ENCODE assay signal across 8 cellular contexts in genomic region chr6:88165087-88165876, GRCh38. TPM values are rescaled to one million over a fixed set of nuclear protein-coding genes. Genes with fewer than 3 reads are reported as not detected.
DNase-seq lines count a peak whose midpoint lies in the region; ATAC-seq and TF ChIP-seq lines count a peak whose summit lies in the region.

No MANE protein-coding gene starts in this region.

- BruUV-seq in A673 (replicated peaks; lab: Mats Ljungman, UMichigan), result no TSS peak

- ATAC-seq in GM19351 (IDR thresholded peaks at IDR 0.05; ENCODE audit: unreplicated experiment) (peak; percentile 2), GM21737 (IDR thresholded peaks at IDR 0.05; ENCODE audit: unreplicated experiment) (no peak)

- peaks cover 9% of the 10 kb centered on the region for H3K4me1 ChIP-seq in A673 (ENCODE audit: insufficient read depth, low read length, poor library complexity, severe bottlenecking)
- H3K4me1 ChIP-seq in right atrium auricular region, result peaks cover 0 to 22% of the 10 kb centered on the region in 2 donors
- peaks cover 9% of the 10 kb centered on the region for H3K4me1 ChIP-seq in smooth muscle cell (ENCODE audit: low read depth)

- no peak overlapping the region for H3K9ac ChIP-seq in smooth muscle cell (ENCODE audit: low read depth)

- peaks cover 88% of the 10 kb centered on the region for H3K27me3 ChIP-seq in A673 (replicated peaks; ENCODE audit: insufficient read depth, low read depth, low read length, poor library complexity)
- H3K27me3 ChIP-seq in right atrium auricular region, result peaks cover 11 to 22% of the 10 kb centered on the region in 2 donors
- peaks cover 90% of the 10 kb centered on the region for H3K27me3 ChIP-seq in smooth muscle cell (ENCODE audit: low read depth)

- POLR2A ChIA-PET in A673 (lab: Charles Lee; ENCODE audit: low non-redundant PET), result no interaction called here

- no peaks in the 10 kb centered on the region for H3K79me2 ChIP-seq in smooth muscle cell (ENCODE audit: low read depth)

- H3K36me3 ChIP-seq in A673 (ENCODE audit: insufficient read depth, low read length, poor library complexity, severe bottlenecking), result no peaks in the 10 kb centered on the region
- no peaks in the 10 kb centered on the region for H3K36me3 ChIP-seq in right atrium auricular region
- H3K36me3 ChIP-seq in smooth muscle cell (ENCODE audit: low read depth), result no peaks in the 10 kb centered on the region

- CTCF ChIA-PET in A673 (lab: Charles Lee), result no interaction called here

- no peaks in the 10 kb centered on the region for H4K20me1 ChIP-seq in smooth muscle cell (ENCODE audit: low read depth)

- TF ChIP-seq CTCF in A673 (conservative IDR thresholded peaks at IDR 0.05; ENCODE audit: low read depth, low read length) (no peak), right atrium auricular region (IDR thresholded peaks at IDR 0.05) (no peak), smooth muscle cell (IDR thresholded peaks at IDR 0.05; ENCODE audit: borderline replicate concordance, insufficient read depth, poor library complexity, severe bottlenecking) (no peak)

- H3K27ac ChIP-seq in A673 (ENCODE audit: low read depth, low read length, poor library complexity, severe bottlenecking) (no peak overlapping the region), right atrium auricular region (peak overlapping the region in 1 of 2 donors; percentile 26), smooth muscle cell (ENCODE audit: low read depth) (no peak overlapping the region)

- intact Hi-C loops in A673 (cut with micrococcal nuclease; ENCODE audit: unreplicated experiment), result no loop called here

- DNase-seq in A673 (ENCODE audit: low spot score) (no peak), SHP77 (lab: John Stamatoyannopoulos, UW) (peak; percentile 48 to 60), right atrium auricular region (ENCODE audit: low spot score) (no peak), smooth muscle cell (lab: John Stamatoyannopoulos, UW; ENCODE audit: unreplicated experiment) (no peak), RKO (ENCODE audit: low spot score) (no peak)
- no peak for DNase-seq in activated CD8-positive, alpha-beta memory T cell treated with anti-CD3 and anti-CD28 coated beads, Interleukin-2, amount 50 U/mL, for 4 hours

- H3K4me3 ChIP-seq in A673 (ENCODE audit: low read depth, low read length, poor library complexity, severe bottlenecking) (peak overlapping the region; percentile 37), right atrium auricular region (peak overlapping the region; percentile 30 to 59), smooth muscle cell (peak overlapping the region; percentile 65)

- peak overlapping the region; percentile 83 for H2AFZ ChIP-seq in smooth muscle cell (ENCODE audit: low read depth)

- 16% methylated on average over 20 of the region's 20 CpGs for WGBS in smooth muscle cell (ENCODE audit: low lambda C conversion rate)

- peak overlapping the region; percentile 92 for H3K4me2 ChIP-seq in smooth muscle cell

- H3K9me3 ChIP-seq in A673 (ENCODE audit: low read depth, low read length, poor library complexity, severe bottlenecking), result no peaks in the 10 kb centered on the region
- H3K9me3 ChIP-seq in right atrium auricular region, result no peaks in the 10 kb centered on the region
- no peaks in the 10 kb centered on the region for H3K9me3 ChIP-seq in smooth muscle cell (replicated peaks; ENCODE audit: low read depth)

- H3F3A ChIP-seq in smooth muscle cell (ENCODE audit: low read depth), result no peaks in the 10 kb centered on the region

RNA-seq across cellular contexts. Expression of gene CNR1, which starts 0.9 kb away (rescaled TPM):
- total RNA-seq in A673 (2021), result not detected in 2 replicates
- 1 to 10 TPM; 1.3 to 1.7 TPM for total RNA-seq in right atrium auricular region
- total RNA-seq in smooth muscle cell, result not detected in 2 replicates
- not detected in 2 replicates for polyA plus RNA-seq in smooth muscle cell

Comparison
In these comparisons a context has a peak if more than half of its experiments do, and no peak if none do; other contexts are left out.
1. DNase-seq: peak in SHP77 (2 of 2); none in A673 (single experiment), right atrium auricular region (single experiment), smooth muscle cell (single experiment), activated CD8-positive, alpha-beta memory T cell treated with anti-CD3 and anti-CD28 coated beads, Interleukin-2, amount 50 U/mL, for 4 hours (single experiment) and RKO (single experiment).
2. Peak in every context shown above with its lines, with median percentiles within 50 percentile points of each other: H3K4me3 ChIP-seq.